ENCODE assay signal across 16 cellular contexts in genomic region chrX:71938371-71938770, GRCh38. TPM values are rescaled to one million over a fixed set of nuclear protein-coding genes. Genes with fewer than 3 reads are reported as not detected.
A peak's percentile ranks its signal among the peaks of the same experiment; 100 is the strongest.
DNase-seq lines count a peak whose midpoint lies in the region; ATAC-seq, FAIRE-seq and TF ChIP-seq lines count a peak whose summit lies in the region.
"Had no signal": no experiment of that assay in that cellular context is flagged by ENCODE, and none has a peak within 500 bp of the region (broad histone marks: within the 10 kb centered on the region; RNA-seq: fewer than 3 reads in every experiment).

No MANE protein-coding gene starts in this region.

- H3K4me3 ChIP-seq in thyroid gland (replicated peaks in 1 of 3): no peak overlapping the region
- H3K4me3 ChIP-seq: GM23248 had no signal

- no peaks in the 10 kb centered on the region for H3K9me3 ChIP-seq in thyroid gland
- H3K9me3 ChIP-seq: BE2C had no signal

- no peak for FAIRE-seq in RCC 7860 (lab: Jason Lieb, UNC)
- FAIRE-seq: H54 had no signal

- intact Hi-C loops in thyroid gland (cut with DNase I): no loop called here

- H3K27ac ChIP-seq in thyroid gland: peak overlapping the region in 1 of 3 donors; percentile 36
- H3K27ac ChIP-seq: C4-2B, GM23248 had no signal

- peaks cover 0 to 25% of the 10 kb centered on the region in 2 donors for H3K4me1 ChIP-seq in thyroid gland
- H3K4me1 ChIP-seq: BE2C had no signal

- TF ChIP-seq CTCF in thyroid gland (IDR thresholded peaks at IDR 0.05): no peak

- no peaks in the 10 kb centered on the region for H3K27me3 ChIP-seq in thyroid gland
- H3K27me3 ChIP-seq: BE2C had no signal

- no peak for ATAC-seq in GM18520 (IDR thresholded peaks at IDR 0.05; ENCODE audit: unreplicated experiment)
- ATAC-seq: HCT116 had no signal

- TF ChIP-seq POLR2A in thyroid gland (IDR thresholded peaks at IDR 0.05): no peak

- DNase-seq in A172 (ENCODE audit: low spot score): peak; percentile 3
- peak; percentile 25 for DNase-seq in DMS79 treated with DMSO at 0.1 percent for 48 hours (lab: John Stamatoyannopoulos, UW)
- DNase-seq in RPMI7951 (ENCODE audit: low read depth): peak; percentile 28
- DNase-seq in thyroid gland: peak; percentile 11 to 12
- no peak for DNase-seq in superior temporal gyrus (ENCODE audit: extremely low spot score)
- DNase-seq in RCC 7860 (ENCODE audit: low spot score): no peak
- DNase-seq: 8988T; BE2C; CD4-positive, alpha-beta memory T cell; DND-41; GM23248; KG1 had no signal

- H3K36me3 ChIP-seq in thyroid gland: no peaks in the 10 kb centered on the region
- H3K36me3 ChIP-seq: BE2C had no signal

- 25 to 40% methylated on average over 3 to 5 of the region's 5 CpGs for WGBS in thyroid gland, 2 donors

RNA-seq across cellular contexts. Expression of gene NHSL2, which starts 27.7 kb away (rescaled TPM):
- not detected in 2 replicates for total RNA-seq in A172 (2014; rRNA removed; shearing (Covaris generic))
- total RNA-seq in RPMI7951 (2014; rRNA removed; shearing (Covaris generic)): 0.36 and 0.59 TPM in 2 replicates
- 10 to 100 TPM in 1 of 4 donors, 1 to 10 TPM in 3; 5.5 to 11.7 (median 7.2) TPM for total RNA-seq in thyroid gland

Comparison
In these comparisons a context has a peak if more than half of its experiments do, and no peak if none do; other contexts are left out.
1. DNase-seq: peak in A172 (single experiment), DMS79 treated with DMSO at 0.1 percent for 48 hours (single experiment), RPMI7951 (single experiment) and thyroid gland (2 of 2); none in superior temporal gyrus (single experiment) and RCC 7860 (single experiment).